Comparison of ENCODE assay signal across 16 cellular contexts in the genomic region with DNA sequence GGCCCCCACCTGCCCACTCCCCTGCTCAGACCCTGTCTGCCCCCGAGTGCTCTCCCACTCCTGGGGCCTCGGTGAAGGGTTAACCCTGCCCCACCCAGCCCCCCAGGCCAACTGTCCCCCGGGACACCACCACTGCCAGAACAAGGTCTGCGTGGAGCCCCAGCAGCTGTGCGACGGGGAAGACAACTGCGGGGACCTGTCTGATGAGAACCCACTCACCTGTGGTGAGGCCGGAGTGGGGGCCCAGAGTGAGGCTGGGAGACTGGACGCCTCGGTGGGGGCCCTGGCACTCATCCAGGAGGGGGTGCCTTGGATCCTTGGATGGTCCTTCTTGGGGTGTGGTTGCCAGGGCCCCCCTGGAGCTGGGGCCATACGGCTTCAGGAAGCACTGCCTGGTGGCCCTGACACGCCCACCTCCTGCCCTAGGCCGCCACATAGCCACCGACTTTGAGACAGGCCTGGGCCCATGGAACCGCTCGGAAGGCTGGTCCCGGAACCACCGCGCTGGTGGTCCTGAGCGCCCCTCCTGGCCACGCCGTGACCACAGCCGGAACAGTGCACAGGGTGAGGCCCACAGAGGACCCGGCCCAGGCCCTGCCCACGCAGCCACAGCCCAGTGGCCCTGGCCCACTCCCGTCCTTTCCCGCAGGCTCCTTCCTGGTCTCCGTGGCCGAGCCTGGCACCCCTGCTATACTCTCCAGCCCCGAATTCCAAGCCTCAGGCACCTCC. TPM values are rescaled to one million over a fixed set of nuclear protein-coding genes. Genes with fewer than 3 reads are reported as not detected.
DNase-seq lines count a peak whose midpoint lies in the region; ATAC-seq, FAIRE-seq and TF ChIP-seq lines count a peak whose summit lies in the region.
"Had no signal": no experiment of that assay in that cellular context is flagged by ENCODE, and none has a peak within 500 bp of the region (broad histone marks: within the 10 kb centered on the region; RNA-seq: fewer than 3 reads in every experiment).

No MANE protein-coding gene starts in this region.

- peaks cover 0 to 10% (median 0%) of the 10 kb centered on the region in 3 donors for H3K36me3 ChIP-seq in pancreas

- peaks cover 40 to 45% (median 45%) of the 10 kb centered on the region in 3 donors for H3K4me1 ChIP-seq in pancreas

- FAIRE-seq in pancreas (lab: Jason Lieb, UNC): no peak
- FAIRE-seq: A549, GM19239, urothelium cell line had no signal

- no peaks in the 10 kb centered on the region for H3K27me3 ChIP-seq in pancreas

- TF ChIP-seq CTCF in coronary artery (IDR thresholded peaks at IDR 0.05) (no peak), pancreas (IDR thresholded peaks at IDR 0.05) (no peak)

- H3K9me3 ChIP-seq in pancreas: no peaks in the 10 kb centered on the region
- H3K9me3 ChIP-seq: A549 had no signal

- H3K27ac ChIP-seq in coronary artery (no peak overlapping the region), pancreas (no peak overlapping the region)

- ATAC-seq in pancreas (no peak), GM21360 (IDR thresholded peaks at IDR 0.05; ENCODE audit: unreplicated experiment) (no peak)
- ATAC-seq: A549 had no signal

- peak; percentile 17 for DNase-seq in activated T-cell treated with anti-CD3 and anti-CD28 coated beads, Interleukin-2, amount 50 U/mL, for 1 hour
- DNase-seq in activated T-cell treated with anti-CD3 and anti-CD28 coated beads, Interleukin-2, amount 50 U/mL, for 48 hours: no peak
- DNase-seq in coronary artery (ENCODE audit: low spot score) (peak; percentile 69), pancreas (peak in 5 of 6 donors; percentile 13 to 86 (median 63)), SKM-1 (lab: John Stamatoyannopoulos, UW; ENCODE audit: unreplicated experiment) (no peak)
- DNase-seq: activated naive CD4-positive, alpha-beta T cell; dermis blood vessel endothelial cell; DMS79; NCI-H1694 treated with DMSO at 0.1 percent for 48 hours; NCI-H446 treated with DMSO at 0.1 percent for 48 hours; SHP77 had no signal

- WGBS in pancreas, 2 donors: 81 to 82% methylated on average over 27 to 30 of the region's 30 CpGs

- no peak overlapping the region for H3K4me3 ChIP-seq in coronary artery
- H3K4me3 ChIP-seq in pancreas: no peak overlapping the region
- H3K4me3 ChIP-seq: A549 had no signal

- intact Hi-C loops in pancreas (cut with DNase I): no loop called here

RNA-seq across cellular contexts. Expression of a gene that starts 2.1 kb away (rescaled TPM):
- total RNA-seq in pancreas: 10 to 100 TPM in 1 of 6 donors, 1 to 10 TPM in 5; 3.0 to 13.3 (median 4.8) TPM
- 10 to 100 TPM; 28.7 to 38.6 TPM for polyA plus RNA-seq in pancreas
- polyA plus RNA-seq: CD4-positive, alpha-beta memory T cell had no signal

RNA-seq across cellular contexts. Expression of a gene that starts 5.1 kb away (rescaled TPM):
- total RNA-seq in pancreas: 10 to 100 TPM; 75.2 to 95.5 (median 79.0) TPM
- 100 to 1,000 TPM; 180 to 189 TPM for polyA plus RNA-seq in pancreas

RNA-seq across cellular contexts. Expression of a gene that starts 11.8 kb away (rescaled TPM):
- 100 to 1,000 TPM; 230 to 422 (median 268) TPM for total RNA-seq in pancreas
- polyA plus RNA-seq in pancreas: 100 to 1,000 TPM; 443 to 612 TPM

RNA-seq across cellular contexts. Expression of a gene that starts 12.0 kb away (rescaled TPM):
- total RNA-seq in pancreas: 1 to 10 TPM; 2.9 to 5.5 (median 4.2) TPM
- 10 to 100 TPM in 1 of 2 donors, 1 to 10 TPM in 1; 9.0 to 11.7 TPM for polyA plus RNA-seq in pancreas

RNA-seq across cellular contexts. Expression of a gene that starts 32.0 kb away (rescaled TPM):
- total RNA-seq in pancreas: 10 to 100 TPM in 1 of 6 donors, 1 to 10 TPM in 5; 4.8 to 13.4 (median 6.9) TPM
- 10 to 100 TPM; 14.4 TPM for polyA plus RNA-seq in pancreas

Comparison
In these comparisons a context has a peak if more than half of its experiments do, and no peak if none do; other contexts are left out.
1. DNase-seq: peak in activated T-cell treated with anti-CD3 and anti-CD28 coated beads, Interleukin-2, amount 50 U/mL, for 1 hour (single experiment), coronary artery (single experiment) and pancreas (5 of 6); none in activated T-cell treated with anti-CD3 and anti-CD28 coated beads, Interleukin-2, amount 50 U/mL, for 48 hours (0 of 2) and SKM-1 (single experiment).